In genomic region chr3:59451800-59452741, GRCh38 we compare ENCODE assay signal across 12 cellular contexts.
DNase-seq lines count a peak whose midpoint lies in the region; ATAC-seq lines count a peak whose summit lies in the region.
"Had no signal": no experiment of that assay in that cellular context is flagged by ENCODE, and none has a peak within 500 bp of the region (broad histone marks: within the 10 kb centered on the region; RNA-seq: fewer than 3 reads in every experiment).

No MANE protein-coding gene starts in this region.

- peak overlapping the region in 1 of 2 donors; percentile 3 for H3K4me3 ChIP-seq in CD4-positive, alpha-beta memory T cell (ENCODE audit: low read length in 2 of 2)
- H3K4me3 ChIP-seq: gastroesophageal sphincter, right atrium auricular region had no signal

- no peaks in the 10 kb centered on the region for H3K27me3 ChIP-seq in CD4-positive, alpha-beta memory T cell (ENCODE audit: insufficient read depth, low read length)
- H3K27me3 ChIP-seq: gastroesophageal sphincter, right atrium auricular region had no signal

- H3K9me3 Mint-ChIP-seq in CD4-positive, alpha-beta memory T cell, result peaks cover 0 to 8% (median 0%) of the 10 kb centered on the region in 8 donors
- H3K9me3 Mint-ChIP-seq in T-cell (peaks cover 0 to 12% (median 11%) of the 10 kb centered on the region in 3 donors), immature natural killer cell (no peaks in the 10 kb centered on the region)

- no peaks in the 10 kb centered on the region for H3K27me3 Mint-ChIP-seq in CD4-positive, alpha-beta memory T cell
- no peaks in the 10 kb centered on the region for H3K27me3 Mint-ChIP-seq in T-cell
- H3K27me3 Mint-ChIP-seq in immature natural killer cell (ENCODE audit: low read depth in 3 of 3), result peaks cover 0 to 6% (median 3%) of the 10 kb centered on the region in 3 donors

- peak overlapping the region; percentile 95 to 99 (median 98) for H3K27ac Mint-ChIP-seq in CD4-positive, alpha-beta memory T cell
- H3K27ac Mint-ChIP-seq in T-cell (peak overlapping the region; percentile 95 to 98), immature natural killer cell (peak overlapping the region; percentile 87 to 98 (median 92))

- POLR2A ChIA-PET in CD4-positive, alpha-beta memory T cell (lab: Charles Lee; ENCODE audit: partially characterized antibody), result interaction anchor here (0.9 to 3.7 kb wide), 7 partner anchors 9 to 558 kb away, joined by 3 to 40 read pairs (median 4); no protein-coding TSS in a partner anchor
- POLR2A ChIA-PET in T-cell (lab: Charles Lee), result interaction anchor here (0.7 to 2.5 kb wide), 2 partner anchors 16 to 26 kb away, joined by 3 to 11 read pairs; no protein-coding TSS in a partner anchor

- peak; percentile 38 to 69 (median 63) for DNase-seq in CD4-positive, alpha-beta memory T cell
- DNase-seq in T-cell, result peak in 15 of 34 experiments; percentile 5 to 37 (median 14)
- DNase-seq in immature natural killer cell, result peak in 1 of 3 donors; percentile 20
- DNase-seq in activated CD4-positive, CD25-positive, alpha-beta regulatory T cell (lab: John Stamatoyannopoulos, UW), result no peak
- DNase-seq: Caco-2, Right ventricle myocardium superior had no signal

- peak overlapping the region; percentile 48 to 84 (median 74) for H3K4me3 Mint-ChIP-seq in CD4-positive, alpha-beta memory T cell
- H3K4me3 Mint-ChIP-seq in T-cell (peak overlapping the region; percentile 54 to 70 (median 56)), immature natural killer cell (peak overlapping the region; percentile 70 to 84 (median 81))

- peaks cover 48 to 75% (median 65%) of the 10 kb centered on the region in 4 donors for H3K4me1 Mint-ChIP-seq in CD4-positive, alpha-beta memory T cell
- H3K4me1 Mint-ChIP-seq in T-cell (peaks cover 71 to 76% (median 72%) of the 10 kb centered on the region in 3 donors), immature natural killer cell (peaks cover 58 to 62% of the 10 kb centered on the region in 2 donors)

- intact Hi-C loops in CD4-positive, alpha-beta memory T cell (cut with micrococcal nuclease), result loop anchor here (1.0 to 10.0 kb wide), 6 partner anchors 8 to 563 kb away; no protein-coding TSS in a partner anchor

- ATAC-seq in GM21360 (IDR thresholded peaks at IDR 0.05; ENCODE audit: unreplicated experiment), result peak; percentile 18
- ATAC-seq in T-cell (replicated peaks in 1 of 4), result peak in 3 of 4 experiments; percentile 11 to 18 (median 17)
- ATAC-seq in HG02938 (IDR thresholded peaks at IDR 0.05; ENCODE audit: unreplicated experiment), result no peak
- ATAC-seq in HG03565 (IDR thresholded peaks at IDR 0.05; ENCODE audit: unreplicated experiment), result no peak
- ATAC-seq in HG03354 (IDR thresholded peaks at IDR 0.05; ENCODE audit: poor library complexity, severe bottlenecking, unreplicated experiment), result no peak
- ATAC-seq: gastroesophageal sphincter had no signal

- peak overlapping the region; percentile 72 for H3K27ac ChIP-seq in CD4-positive, alpha-beta memory T cell (ENCODE audit: low read depth, low read length)
- H3K27ac ChIP-seq: gastroesophageal sphincter had no signal

- no peaks in the 10 kb centered on the region for H3K36me3 ChIP-seq in CD4-positive, alpha-beta memory T cell (ENCODE audit: insufficient read depth, low read length)
- H3K36me3 ChIP-seq: gastroesophageal sphincter, right atrium auricular region had no signal

- H3K36me3 Mint-ChIP-seq in CD4-positive, alpha-beta memory T cell, result peaks cover 0 to 4% of the 10 kb centered on the region in 2 donors
- no peaks in the 10 kb centered on the region for H3K36me3 Mint-ChIP-seq in T-cell
- H3K36me3 Mint-ChIP-seq in immature natural killer cell, result peaks cover 0 to 4% (median 0%) of the 10 kb centered on the region in 3 donors

- no peaks in the 10 kb centered on the region for H3K9me3 ChIP-seq in CD4-positive, alpha-beta memory T cell (ENCODE audit: control insufficient read depth in 1 of 2, low read length in 2 of 2)
- H3K9me3 ChIP-seq: Caco-2, gastroesophageal sphincter, right atrium auricular region had no signal

- CTCF ChIA-PET in CD4-positive, alpha-beta memory T cell (lab: Charles Lee; ENCODE audit: partially characterized antibody), result interaction anchor here (1.1 to 3.8 kb wide), 3 partner anchors 11 to 138 kb away, joined by 4 to 15 read pairs (median 8); no protein-coding TSS in a partner anchor
- CTCF ChIA-PET in T-cell (lab: Charles Lee), result interaction anchor here (0.6 to 2.8 kb wide), 5 partner anchors 11 to 1931 kb away, joined by 3 to 9 read pairs (median 3); no protein-coding TSS in a partner anchor

- peaks cover 75% of the 10 kb centered on the region for H3K4me1 ChIP-seq in CD4-positive, alpha-beta memory T cell (ENCODE audit: insufficient read depth, low read length)
- H3K4me1 ChIP-seq: Caco-2, gastroesophageal sphincter, right atrium auricular region had no signal

Comparison
In these comparisons a context has a peak if more than half of its experiments do, and no peak if none do; other contexts are left out.
1. DNase-seq: peak in CD4-positive, alpha-beta memory T cell (5 of 5); none in activated CD4-positive, CD25-positive, alpha-beta regulatory T cell (0 of 4).
2. ATAC-seq: peak in GM21360 (single experiment) and T-cell (3 of 4); none in HG02938 (single experiment), HG03565 (single experiment) and HG03354 (single experiment).
3. Peak in every context shown above with its lines, with median percentiles within 50 percentile points of each other: H3K27ac Mint-ChIP-seq and H3K4me3 Mint-ChIP-seq.